ENCODE assay signal across 11 cellular contexts in the genomic region with DNA sequence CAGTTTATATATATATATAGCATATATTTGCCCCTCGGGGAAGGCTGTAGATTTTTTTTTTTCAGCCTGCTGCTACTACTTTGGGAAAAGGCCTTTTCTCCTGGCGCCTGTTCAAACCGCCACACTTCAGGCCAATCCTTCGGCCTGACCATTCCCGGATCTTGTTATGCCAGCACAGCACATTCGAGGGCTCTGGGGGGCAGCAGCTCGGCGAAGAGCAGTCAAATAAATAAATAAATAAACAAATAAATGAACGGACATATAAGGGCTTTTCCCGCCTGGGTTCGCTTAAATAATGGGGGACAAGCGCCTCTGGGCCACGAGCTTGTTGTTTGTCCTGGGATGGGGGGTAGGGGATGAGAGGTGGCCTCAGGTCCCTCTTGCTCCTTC. TPM values are rescaled to one million over a fixed set of nuclear protein-coding genes. Genes with fewer than 3 reads are reported as not detected.
A peak's percentile ranks its signal among the peaks of the same experiment; 100 is the strongest.
DNase-seq lines count a peak whose midpoint lies in the region; ATAC-seq and TF ChIP-seq lines count a peak whose summit lies in the region.
"Had no signal": no experiment of that assay in that cellular context is flagged by ENCODE, and none has a peak within 500 bp of the region (broad histone marks: within the 10 kb centered on the region; RNA-seq: fewer than 3 reads in every experiment).

No MANE protein-coding gene starts in this region.

- no peak overlapping the region for H3K4me3 Mint-ChIP-seq in neural progenitor cell

- no peak for ATAC-seq in GM18520 (IDR thresholded peaks at IDR 0.05; ENCODE audit: unreplicated experiment)

- H3K36me3 ChIP-seq in BLaER1 treated with 17β-estradiol and CSF1 and Interleukin-3, amounts not matched to agents 10 nM and 100 nM = no peaks in the 10 kb centered on the region
- H3K36me3 ChIP-seq in HUES64 (ENCODE audit: insufficient read depth, low read length) (no peaks in the 10 kb centered on the region), colonic mucosa (no peaks in the 10 kb centered on the region), neural progenitor cell (no peaks in the 10 kb centered on the region)

- no peaks in the 10 kb centered on the region for H3F3A ChIP-seq in neural progenitor cell (ENCODE audit: low read depth)

- H3K27me3 Mint-ChIP-seq in neural progenitor cell (ENCODE audit: insufficient read depth, low read depth) = peaks cover 76% of the 10 kb centered on the region

- intact Hi-C loops in colonic mucosa (cut with DNase I) = loop anchor here (1.0 to 5.0 kb wide), 3 partner anchors 127 to 412 kb away; partner anchors contain the start of gene MTX2

- H3K4me3 ChIP-seq in BLaER1 treated with 17β-estradiol and CSF1 and Interleukin-3, amounts not matched to agents 10 nM and 100 nM = peak overlapping the region in 1 of 10 experiments; percentile 40; a peak in 1 of 20 replicates
- peak overlapping the region; percentile 63; the same call in 1 of the 2 replicates for H3K4me3 ChIP-seq in HUES64 (ENCODE audit: low read length)
- H3K4me3 ChIP-seq in colonic mucosa = peak overlapping the region; percentile 47
- H3K4me3 ChIP-seq in neural progenitor cell = peak overlapping the region; percentile 51
- H3K4me3 ChIP-seq: lung had no signal

- H3K27ac Mint-ChIP-seq in neural progenitor cell = no peak overlapping the region

- H3K4me2 ChIP-seq in BLaER1 treated with 17β-estradiol and CSF1 and Interleukin-3, amounts not matched to agents 10 nM and 100 nM = peak overlapping the region in 6 of 11 experiments; percentile 33 to 60 (median 39); a peak in 7 of 22 replicates
- peak overlapping the region; percentile 73 for H3K4me2 ChIP-seq in neural progenitor cell

- peaks cover 10 to 39% (median 25%) of the 10 kb centered on the region in 11 experiments; a peak in 20 of 22 replicates for H3K9me3 ChIP-seq in BLaER1 treated with 17β-estradiol and CSF1 and Interleukin-3, amounts not matched to agents 10 nM and 100 nM (replicated peaks in 1 of 11)
- H3K9me3 ChIP-seq in HUES64 (ENCODE audit: insufficient read depth, low read depth, low read length) (no peaks in the 10 kb centered on the region), colonic mucosa (no peaks in the 10 kb centered on the region), neural progenitor cell (ENCODE audit: low read depth) (no peaks in the 10 kb centered on the region)

- H3K9ac ChIP-seq in BLaER1 treated with 17β-estradiol and CSF1 and Interleukin-3, amounts not matched to agents 10 nM and 100 nM = no peak overlapping the region
- no peak overlapping the region for H3K9ac ChIP-seq in HUES64 (ENCODE audit: low read depth, low read length)
- H3K9ac ChIP-seq in colonic mucosa (ENCODE audit: low read depth in 2 of 2, low read length in 2 of 2) = peak overlapping the region in 1 of 2 donors; percentile 58
- no peak overlapping the region for H3K9ac ChIP-seq in neural progenitor cell

- no peaks in the 10 kb centered on the region; a peak in 1 of 22 replicates for H4K20me1 ChIP-seq in BLaER1 treated with 17β-estradiol and CSF1 and Interleukin-3, amounts not matched to agents 10 nM and 100 nM
- peaks cover 33% of the 10 kb centered on the region for H4K20me1 ChIP-seq in neural progenitor cell (ENCODE audit: low read depth)

- TF ChIP-seq CTCF in colonic mucosa (IDR thresholded peaks at IDR 0.05) (no peak), neural progenitor cell (IDR thresholded peaks at IDR 0.05) (no peak)

- H3K36me3 Mint-ChIP-seq in neural progenitor cell = no peaks in the 10 kb centered on the region

- H3K27ac ChIP-seq in BLaER1 treated with 17β-estradiol and CSF1 and Interleukin-3, amounts not matched to agents 10 nM and 100 nM = no peak overlapping the region
- H3K27ac ChIP-seq in HUES64 (ENCODE audit: low read depth, low read length) (no peak overlapping the region), colonic mucosa (peak overlapping the region; percentile 56), neural progenitor cell (no peak overlapping the region)

- H3K27me3 ChIP-seq in BLaER1 treated with 17β-estradiol and CSF1 and Interleukin-3, amounts not matched to agents 10 nM and 100 nM = peaks cover 56 to 86% (median 62%) of the 10 kb centered on the region in 11 experiments
- H3K27me3 ChIP-seq in HUES64 (ENCODE audit: insufficient read depth, low read length) (peaks cover 100% of the 10 kb centered on the region), colonic mucosa (peaks cover 4% of the 10 kb centered on the region), neural progenitor cell (peaks cover 100% of the 10 kb centered on the region)

- peak overlapping the region; percentile 81 for H2AFZ ChIP-seq in neural progenitor cell (replicated peaks)

- peaks cover 4% of the 10 kb centered on the region for H3K4me1 Mint-ChIP-seq in neural progenitor cell

- peaks cover 12% of the 10 kb centered on the region for H3K9me3 Mint-ChIP-seq in neural progenitor cell
- H3K9me3 Mint-ChIP-seq: central memory CD8-positive, alpha-beta T cell had no signal

- 40% methylated on average over 11 of the region's 13 CpGs for WGBS in HUES64

- no peaks in the 10 kb centered on the region for H3K79me2 ChIP-seq in neural progenitor cell (ENCODE audit: low read depth)

- DNase-seq in colonic mucosa (no peak), neural progenitor cell (ENCODE audit: low spot score) (no peak), NCI-H187 treated with DMSO at 0.1 percent for 48 hours (lab: John Stamatoyannopoulos, UW) (no peak), cortex of kidney (lab: John Stamatoyannopoulos, UW) (no peak), T-helper 1 cell (no peak)
- DNase-seq: NCI-H1092 treated with DMSO at 0.1 percent for 48 hours had no signal

- peaks cover 6 to 16% (median 13%) of the 10 kb centered on the region in 10 experiments; a peak in 17 of 20 replicates for H3K4me1 ChIP-seq in BLaER1 treated with 17β-estradiol and CSF1 and Interleukin-3, amounts not matched to agents 10 nM and 100 nM
- H3K4me1 ChIP-seq in HUES64 (ENCODE audit: insufficient read depth, low read length) (no peaks in the 10 kb centered on the region; the same call in 1 of the 2 replicates), colonic mucosa (no peaks in the 10 kb centered on the region), neural progenitor cell (no peaks in the 10 kb centered on the region)

RNA-seq across cellular contexts. Expression of gene HOXD8, which starts 10.6 kb away (rescaled TPM):
- 0.30 TPM for polyA plus RNA-seq in HUES64 (2013, experiment 1 of 2)
- 0.57 TPM for polyA plus RNA-seq in HUES64 (2013, experiment 2 of 2)
- 1 to 10 TPM; 3.1 to 4.6 TPM for total RNA-seq in colonic mucosa
- not detected in 2 replicates for total RNA-seq in neural progenitor cell (ENCODE audit: low replicate concordance)

RNA-seq across cellular contexts. Expression of gene HOXD4, which starts 11.2 kb away (rescaled TPM):
- polyA plus RNA-seq in HUES64 (2013, experiment 1 of 2) = 1.2 TPM
- polyA plus RNA-seq in HUES64 (2013, experiment 2 of 2) = 2.2 TPM
- total RNA-seq in colonic mucosa (1 to 10 TPM; 1.6 to 3.6 TPM), neural progenitor cell (ENCODE audit: low replicate concordance) (not detected in 2 replicates)

RNA-seq across cellular contexts. Expression of gene HOXD3, which starts 17.0 kb away (rescaled TPM):
- 0.45 TPM for polyA plus RNA-seq in HUES64 (2013, experiment 1 of 2)
- 0.76 TPM for polyA plus RNA-seq in HUES64 (2013, experiment 2 of 2)
- total RNA-seq in colonic mucosa (1 to 10 TPM; 3.2 to 4.6 TPM), neural progenitor cell (ENCODE audit: low replicate concordance) (not detected in 2 replicates)

RNA-seq across cellular contexts. Expression of gene HOXD9, which starts 17.6 kb away (rescaled TPM):
- polyA plus RNA-seq in HUES64 (2013, experiment 1 of 2) = 0.40 TPM
- polyA plus RNA-seq in HUES64 (2013, experiment 2 of 2) = 0.70 TPM
- total RNA-seq in colonic mucosa (1 to 10 TPM in 1 of 2 donors, under 1 TPM in 1; 0.86 to 1.7 TPM), neural progenitor cell (ENCODE audit: low replicate concordance) (not detected in 2 replicates)

RNA-seq across cellular contexts. Expression of gene HOXD10, which starts 23.5 kb away (rescaled TPM):
- 0.15 TPM for polyA plus RNA-seq in HUES64 (2013, experiment 1 of 2)
- polyA plus RNA-seq in HUES64 (2013, experiment 2 of 2) = 0.19 TPM
- 1 to 10 TPM in 1 of 2 donors, under 1 TPM in 1; 0.32 to 1.9 TPM for total RNA-seq in colonic mucosa
- not detected in 2 replicates for total RNA-seq in neural progenitor cell (ENCODE audit: low replicate concordance)
